ENCODE assay signal across 20 cellular contexts in the genomic region with DNA sequence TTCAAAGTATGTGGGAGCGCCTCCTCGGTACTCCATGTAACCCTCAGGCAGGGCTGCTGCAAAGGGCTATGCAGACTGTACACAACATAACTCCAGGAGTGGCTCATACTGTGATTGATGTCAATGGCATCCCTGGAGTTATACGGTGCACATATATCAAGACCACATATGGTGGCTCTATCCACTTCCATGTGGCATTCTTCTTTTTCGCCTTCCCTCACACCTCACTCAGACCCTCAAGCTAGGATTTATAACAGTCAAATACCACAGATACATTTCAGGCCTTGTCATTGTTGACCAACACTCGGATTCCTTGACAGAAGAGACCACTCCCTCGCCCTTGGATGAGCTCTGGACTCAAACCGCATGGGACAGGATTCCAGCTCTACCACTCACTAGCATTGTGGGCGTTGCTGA. TPM values are rescaled to one million over a fixed set of nuclear protein-coding genes. Genes with fewer than 3 reads are reported as not detected.
DNase-seq lines count a peak whose midpoint lies in the region; ATAC-seq, FAIRE-seq and TF ChIP-seq lines count a peak whose summit lies in the region.
"Had no signal": no experiment of that assay in that cellular context is flagged by ENCODE, and none has a peak within 500 bp of the region (broad histone marks: within the 10 kb centered on the region; RNA-seq: fewer than 3 reads in every experiment).

No MANE protein-coding gene starts in this region.

- no peaks in the 10 kb centered on the region for H3K79me2 ChIP-seq in astrocyte (ENCODE audit: insufficient read depth, low read length)

- H3K4me3 ChIP-seq in breast epithelium: no peak overlapping the region
- no peak overlapping the region for H3K4me3 ChIP-seq in astrocyte (ENCODE audit: insufficient read depth, low read depth, low read length)
- H3K4me3 ChIP-seq in upper lobe of right lung: no peak overlapping the region
- H3K4me3 ChIP-seq: ovary, tibial nerve had no signal

- TF ChIP-seq CTCF in MCF 10A (IDR thresholded peaks at IDR 0.05; ENCODE audit: unreplicated experiment) (no peak), breast epithelium (IDR thresholded peaks at IDR 0.05) (no peak), astrocyte (IDR thresholded peaks at IDR 0.05; ENCODE audit: insufficient read depth, low read depth, low read length) (no peak), upper lobe of right lung (IDR thresholded peaks at IDR 0.05) (no peak)

- H3K4me2 ChIP-seq in astrocyte (ENCODE audit: low read length): peak overlapping the region; percentile 34

- H2AFZ ChIP-seq in astrocyte (ENCODE audit: low read depth, low read length): no peak overlapping the region

- H3K27me3 Mint-ChIP-seq in MCF 10A (ENCODE audit: insufficient read depth, unreplicated experiment) (no peaks in the 10 kb centered on the region), astrocyte (ENCODE audit: low read depth, unreplicated experiment) (peaks cover under 1% of the 10 kb centered on the region)
- H3K27me3 Mint-ChIP-seq: activated T-cell treated with anti-CD3 and anti-CD28 coated beads, Interleukin-2, amount 50 U/mL, for 24 hours had no signal

- H3K9me3 Mint-ChIP-seq in MCF 10A (ENCODE audit: unreplicated experiment): no peaks in the 10 kb centered on the region
- H3K9me3 Mint-ChIP-seq in astrocyte (ENCODE audit: unreplicated experiment): peaks cover 6% of the 10 kb centered on the region
- H3K9me3 Mint-ChIP-seq: activated T-cell treated with anti-CD3 and anti-CD28 coated beads, Interleukin-2, amount 50 U/mL, for 24 hours; memory B cell had no signal

- no peak overlapping the region for H3K27ac ChIP-seq in breast epithelium
- H3K27ac ChIP-seq in astrocyte (ENCODE audit: low read depth, low read length): peak overlapping the region; percentile 69
- H3K27ac ChIP-seq in upper lobe of right lung: peak overlapping the region; percentile 24
- H3K27ac ChIP-seq: ovary, tibial nerve had no signal

- FAIRE-seq in astrocyte (lab: Jason Lieb, UNC): peak; percentile 91
- FAIRE-seq: H54 had no signal

- no TSS peak for BruUV-seq in MCF 10A (replicated peaks; lab: Mats Ljungman, UMichigan)

- TF ChIP-seq POLR2A in breast epithelium (IDR thresholded peaks at IDR 0.05): no peak

- H3K36me3 ChIP-seq in breast epithelium: no peaks in the 10 kb centered on the region
- no peaks in the 10 kb centered on the region for H3K36me3 ChIP-seq in astrocyte (ENCODE audit: insufficient read depth, low read length)
- H3K36me3 ChIP-seq in upper lobe of right lung: no peaks in the 10 kb centered on the region
- H3K36me3 ChIP-seq: ovary, tibial nerve had no signal

- H3K9me3 ChIP-seq in breast epithelium (no peaks in the 10 kb centered on the region), astrocyte (ENCODE audit: insufficient read depth, low read depth, low read length) (no peaks in the 10 kb centered on the region), upper lobe of right lung (no peaks in the 10 kb centered on the region)
- H3K9me3 ChIP-seq: ovary, tibial nerve had no signal

- H3K27ac Mint-ChIP-seq in MCF 10A (ENCODE audit: low read depth, unreplicated experiment) (peak overlapping the region; percentile 82), astrocyte (ENCODE audit: unreplicated experiment) (peak overlapping the region; percentile 95)
- H3K27ac Mint-ChIP-seq: activated T-cell treated with anti-CD3 and anti-CD28 coated beads, Interleukin-2, amount 50 U/mL, for 24 hours; memory B cell had no signal

- H4K20me1 ChIP-seq in astrocyte (ENCODE audit: insufficient read depth, low read length): no peaks in the 10 kb centered on the region

- ATAC-seq in upper lobe of right lung (peak; percentile 73), HG02798 (IDR thresholded peaks at IDR 0.05; ENCODE audit: poor library complexity, unreplicated experiment) (no peak), HG03565 (IDR thresholded peaks at IDR 0.05; ENCODE audit: unreplicated experiment) (no peak)

- no peaks in the 10 kb centered on the region for H3K4me1 ChIP-seq in breast epithelium
- H3K4me1 ChIP-seq in astrocyte (ENCODE audit: insufficient read depth, low read length): peaks cover 14% of the 10 kb centered on the region
- H3K4me1 ChIP-seq in upper lobe of right lung: no peaks in the 10 kb centered on the region
- H3K4me1 ChIP-seq: tibial nerve had no signal

- DNase-seq in MCF 10A (ENCODE audit: unreplicated experiment): peak; percentile 15
- DNase-seq in breast epithelium (ENCODE audit: low spot score in 2 of 2): no peak
- peak; percentile 98 for DNase-seq in astrocyte (ENCODE audit: low read depth)
- peak; percentile 80 for DNase-seq in iris pigment epithelial cell (ENCODE audit: low read depth)
- DNase-seq in upper lobe of right lung: no peak
- DNase-seq in NCI-H1694 treated with DMSO at 0.1 percent for 48 hours (lab: John Stamatoyannopoulos, UW): no peak
- DNase-seq: 8988T; activated CD4-positive, CD25-positive, alpha-beta regulatory T cell; activated T-cell treated with anti-CD3 and anti-CD28 coated beads, Interleukin-2, amount 50 U/mL, for 24 hours; anterior cingulate cortex; effector CD8-positive, alpha-beta T cell; hippocampal formation; MV-4-11; NCI-H2171 treated with DMSO at 0.1 percent for 48 hours; ovary had no signal

- POLR2A ChIA-PET in MCF 10A (lab: Yijun Ruan, JAX): interaction anchor here (0.5 to 3.0 kb wide), 4 partner anchors 11 to 237 kb away, joined by 3 to 12 read pairs (median 4); a partner anchor contains a TSS

- H3K4me3 Mint-ChIP-seq in MCF 10A (ENCODE audit: unreplicated experiment) (no peak overlapping the region), astrocyte (ENCODE audit: unreplicated experiment) (no peak overlapping the region)
- H3K4me3 Mint-ChIP-seq: activated T-cell treated with anti-CD3 and anti-CD28 coated beads, Interleukin-2, amount 50 U/mL, for 24 hours; memory B cell had no signal

- H3K36me3 Mint-ChIP-seq in MCF 10A (ENCODE audit: insufficient read depth, unreplicated experiment) (no peaks in the 10 kb centered on the region), astrocyte (ENCODE audit: low read depth, unreplicated experiment) (no peaks in the 10 kb centered on the region)

- H3K4me1 Mint-ChIP-seq in MCF 10A (ENCODE audit: insufficient read depth, unreplicated experiment) (peaks cover 17% of the 10 kb centered on the region), astrocyte (ENCODE audit: low read depth, unreplicated experiment) (peaks cover 20% of the 10 kb centered on the region)
- H3K4me1 Mint-ChIP-seq: memory B cell had no signal

- intact Hi-C loops in MCF 10A (cut with micrococcal nuclease): no loop called here
- intact Hi-C loops in breast epithelium (cut with DNase I; ENCODE audit: low total_unique reads): no loop called here
- intact Hi-C loops in upper lobe of right lung (cut with DNase I): no loop called here

- H3K27me3 ChIP-seq in breast epithelium (no peaks in the 10 kb centered on the region), astrocyte (ENCODE audit: insufficient read depth, low read length) (no peaks in the 10 kb centered on the region), upper lobe of right lung (no peaks in the 10 kb centered on the region)
- H3K27me3 ChIP-seq: ovary, tibial nerve had no signal

- peak overlapping the region; percentile 19 for H3K9ac ChIP-seq in astrocyte (ENCODE audit: low read length)

- CTCF ChIA-PET in MCF 10A (lab: Yijun Ruan, JAX): interaction anchor here (0.6 to 1.0 kb wide), 5 partner anchors 10 to 91 kb away, joined by 3 read pairs; no protein-coding TSS in a partner anchor

RNA-seq across cellular contexts. Expression of a gene that starts 11.3 kb away (rescaled TPM):
- total RNA-seq in MCF 10A (2022) (18.2 and 22.4 TPM in 2 replicates), breast epithelium (10 to 100 TPM; 32.4 to 60.7 (median 36.6) TPM), astrocyte (42.9 and 48.5 TPM in 2 replicates), upper lobe of right lung (56.1 TPM)

Comparison
In these comparisons a context has a peak if more than half of its experiments do, and no peak if none do; other contexts are left out.
1. DNase-seq: peak in MCF 10A (single experiment), astrocyte (single experiment) and iris pigment epithelial cell (single experiment); none in breast epithelium (0 of 2), upper lobe of right lung (single experiment) and NCI-H1694 treated with DMSO at 0.1 percent for 48 hours (single experiment).
2. H3K27ac ChIP-seq: peak in astrocyte (single experiment) and upper lobe of right lung (single experiment); none in breast epithelium (0 of 2).